ENCODE assay signal across 10 cellular contexts in genomic region chr13:44013666-44014291, GRCh38.
DNase-seq lines count a peak whose midpoint lies in the region; ATAC-seq and TF ChIP-seq lines count a peak whose summit lies in the region.
"Had no signal": no experiment of that assay in that cellular context is flagged by ENCODE, and none has a peak within 500 bp of the region (broad histone marks: within the 10 kb centered on the region; RNA-seq: fewer than 3 reads in every experiment).

No MANE protein-coding gene starts in this region.

- no peak overlapping the region for H4K91ac ChIP-seq in trophoblast cell (ENCODE audit: low read depth, low read length)

- H3K4ac ChIP-seq in trophoblast cell (ENCODE audit: low read depth, low read length) = no peak overlapping the region

- no CpG with 5 or more reads among the region's 6 CpGs for WGBS in trophoblast cell (ENCODE audit: extremely low coverage, insufficient coverage, insufficient read length)

- peak overlapping the region; percentile 17 to 31 for H3K27ac ChIP-seq in tibial artery
- no peak overlapping the region for H3K27ac ChIP-seq in trophoblast cell (ENCODE audit: low read depth, low read length)

- no peak for ATAC-seq in HG02610 (IDR thresholded peaks at IDR 0.05; ENCODE audit: unreplicated experiment)

- H3K9ac ChIP-seq in trophoblast cell (ENCODE audit: low read length) = no peak overlapping the region

- no peak overlapping the region for H3K23ac ChIP-seq in trophoblast cell (ENCODE audit: low read length)

- DNase-seq in NCI-H1694 treated with DMSO at 0.1 percent for 48 hours (lab: John Stamatoyannopoulos, UW) (peak; percentile 1), NCI-H1694 (lab: John Stamatoyannopoulos, UW) (no peak), dedifferentiated amniotic fluid mesenchymal stem cell (ENCODE audit: extremely low spot score) (peak; percentile 55), kidney glomerular epithelial cell (lab: John Stamatoyannopoulos, UW) (peak; percentile 97), tibial artery (no peak), trophoblast cell (no peak), islet precursor cell (no peak)
- DNase-seq: activated CD4-positive, alpha-beta T cell treated with anti-CD3 and anti-CD28 coated beads, Interleukin-2, amount 50 U/mL, for 48 hours; midbrain had no signal

- peaks cover 2% of the 10 kb centered on the region for H3K79me1 ChIP-seq in trophoblast cell (ENCODE audit: low read length)

- TF ChIP-seq CTCF in tibial artery (IDR thresholded peaks at IDR 0.05) = no peak

- H3K27me3 ChIP-seq in tibial artery = no peaks in the 10 kb centered on the region
- no peaks in the 10 kb centered on the region for H3K27me3 ChIP-seq in trophoblast cell (ENCODE audit: insufficient read depth, low read length)

- H3K4me1 ChIP-seq in tibial artery = peaks cover 0 to 14% (median 10%) of the 10 kb centered on the region in 4 donors
- peaks cover 0 to 5% of the 10 kb centered on the region in 2 experiments for H3K4me1 ChIP-seq in trophoblast cell (ENCODE audit: control insufficient read depth in 1 of 2, insufficient read depth in 2 of 2, low read length in 2 of 2)

- H3K4me3 ChIP-seq in tibial artery (no peak overlapping the region), trophoblast cell (ENCODE audit: low read depth, low read length) (no peak overlapping the region)

- H4K12ac ChIP-seq in trophoblast cell (ENCODE audit: low read depth, low read length) = no peak overlapping the region

- H3K14ac ChIP-seq in trophoblast cell (ENCODE audit: low read length) = no peak overlapping the region

- no peak overlapping the region for H3K18ac ChIP-seq in trophoblast cell (ENCODE audit: low read length)

- no peak overlapping the region for H4K8ac ChIP-seq in trophoblast cell (ENCODE audit: low read depth, low read length)

- no peak overlapping the region for H2BK5ac ChIP-seq in trophoblast cell (ENCODE audit: low read depth, low read length, poor library complexity)

- no peaks in the 10 kb centered on the region for H3K36me3 ChIP-seq in tibial artery
- H3K36me3 ChIP-seq in trophoblast cell (ENCODE audit: control insufficient read depth in 1 of 2, insufficient read depth in 2 of 2, low read length in 2 of 2) = no peaks in the 10 kb centered on the region

- H3K9me3 ChIP-seq in tibial artery (no peaks in the 10 kb centered on the region), trophoblast cell (ENCODE audit: insufficient read depth, low read depth, low read length) (no peaks in the 10 kb centered on the region)

- no peaks in the 10 kb centered on the region for H3K79me2 ChIP-seq in trophoblast cell (ENCODE audit: control insufficient read depth, insufficient read depth, low read length, poor library complexity)

- no peak overlapping the region for H2AK5ac ChIP-seq in trophoblast cell (ENCODE audit: low read length)

- H3K4me2 ChIP-seq in trophoblast cell (ENCODE audit: low read length) = no peak overlapping the region

- intact Hi-C loops in tibial artery (cut with DNase I; ENCODE audit: low total_unique reads) = no loop called here

- H2BK120ac ChIP-seq in trophoblast cell (ENCODE audit: insufficient read depth, low read length, poor library complexity) = no peak overlapping the region

- no peak overlapping the region for H2AFZ ChIP-seq in trophoblast cell (ENCODE audit: insufficient read depth, low read length, poor library complexity)

- no peak overlapping the region for H2BK12ac ChIP-seq in trophoblast cell (ENCODE audit: low read length)

Comparison
In these comparisons a context has a peak if more than half of its experiments do, and no peak if none do; other contexts are left out.
1. DNase-seq: peak in NCI-H1694 treated with DMSO at 0.1 percent for 48 hours (single experiment), dedifferentiated amniotic fluid mesenchymal stem cell (single experiment) and kidney glomerular epithelial cell (single experiment); none in NCI-H1694 (single experiment), tibial artery (0 of 2), trophoblast cell (0 of 2) and islet precursor cell (single experiment).